In the genomic region with DNA sequence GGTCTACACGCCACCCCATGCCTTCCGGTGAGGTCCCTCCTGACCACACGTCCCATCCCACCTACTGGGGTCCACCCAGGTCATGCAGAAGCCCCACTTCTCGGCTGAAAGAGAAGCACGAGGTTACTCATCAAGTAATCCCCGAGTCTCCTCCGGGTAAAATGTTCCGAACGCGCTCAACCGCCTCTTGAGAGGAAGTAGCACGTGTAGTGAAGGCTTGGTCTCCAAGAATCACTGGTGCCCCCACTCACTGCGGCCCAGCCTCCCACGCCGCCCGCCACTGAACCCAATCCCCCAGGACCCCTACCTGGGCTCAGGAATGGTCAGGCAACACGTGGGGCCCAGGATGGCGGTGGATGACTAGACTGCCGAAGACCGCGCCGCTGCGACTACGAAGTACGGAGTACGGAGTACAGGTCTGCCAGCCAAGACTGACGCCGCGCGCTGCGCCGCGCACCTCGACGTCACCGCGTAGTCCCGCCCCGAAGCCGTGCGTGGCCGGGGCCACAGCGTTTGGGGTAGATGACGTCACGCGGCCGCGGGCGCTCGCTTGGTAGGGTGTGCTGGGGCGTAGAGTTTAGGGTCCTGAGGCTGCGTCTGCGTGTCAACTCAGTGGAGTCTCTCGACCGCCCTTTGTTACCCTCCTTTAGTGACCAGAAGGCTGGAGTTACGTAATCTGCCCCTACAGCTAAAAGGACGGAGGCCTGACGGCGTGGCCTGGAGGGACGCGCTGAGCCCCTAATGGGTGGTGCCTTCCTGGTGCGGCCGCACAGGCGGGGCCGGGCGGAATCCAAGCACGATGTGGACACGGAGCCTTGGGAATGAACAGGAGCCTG, we compare ENCODE assay signal across 8 cellular contexts. TPM values are rescaled to one million over a fixed set of nuclear protein-coding genes. Genes with fewer than 3 reads are reported as not detected.
DNase-seq lines count a peak whose midpoint lies in the region; ATAC-seq and TF ChIP-seq lines count a peak whose summit lies in the region.

No MANE protein-coding gene starts in this region.

- intact Hi-C loops in Panc1 (cut with micrococcal nuclease; ENCODE audit: unreplicated experiment) = no loop called here

- peak overlapping the region; percentile 97 to 99 (median 99) for H3K27ac Mint-ChIP-seq in IgD-negative memory B cell
- peak overlapping the region; percentile 98 to 100 (median 100) for H3K27ac Mint-ChIP-seq in naive B cell
- H3K27ac Mint-ChIP-seq in stimulated activated effector memory CD8-positive, alpha-beta T cell treated with anti-CD3 and anti-CD28 coated beads, Interleukin-12 subunit alpha, Interleukin-12 subunit beta, amount 100 ng/mL, for 72 hours = peak overlapping the region; percentile 99

- peak; percentile 91 for ATAC-seq in GM21576 (IDR thresholded peaks at IDR 0.05; ENCODE audit: unreplicated experiment)
- ATAC-seq in Panc1 = peak; percentile 99
- peak; percentile 93 for ATAC-seq in naive B cell (ENCODE audit: low read depth in 2 of 2)
- peak; percentile 97 for ATAC-seq in stimulated activated effector memory CD8-positive, alpha-beta T cell treated with anti-CD3 and anti-CD28 coated beads, Interleukin-12 subunit alpha, Interleukin-12 subunit beta, amount 100 ng/mL, for 72 hours

- in situ Hi-C loops in Panc1 (cut with HindIII; ENCODE audit: low pct_unique_long_range_greater_than_20kb, low sequenced_read_pairs) = no loop called here

- H3K4me1 ChIP-seq in Panc1 (ENCODE audit: control insufficient read depth, insufficient read depth, low read length) = peaks cover 27% of the 10 kb centered on the region

- no TSS peak for BruUV-seq in Panc1 (replicated peaks; lab: Mats Ljungman, UMichigan)

- no peaks in the 10 kb centered on the region for H3K27me3 Mint-ChIP-seq in IgD-negative memory B cell
- no peaks in the 10 kb centered on the region for H3K27me3 Mint-ChIP-seq in naive B cell

- peak overlapping the region; percentile 96 for H3K27ac ChIP-seq in Panc1 (ENCODE audit: low read length)

- no peak for TF ChIP-seq CTCF in Panc1 (IDR thresholded peaks at IDR 0.05)

- CTCF ChIA-PET in Panc1 (lab: Charles Lee) = interaction anchor here (0.6 kb wide), 1 partner anchor 13 kb away, joined by 8 read pairs; no protein-coding TSS in a partner anchor

- H3K9me3 Mint-ChIP-seq in IgD-negative memory B cell = no peaks in the 10 kb centered on the region
- no peaks in the 10 kb centered on the region for H3K9me3 Mint-ChIP-seq in naive B cell
- no peaks in the 10 kb centered on the region for H3K9me3 Mint-ChIP-seq in stimulated activated effector memory CD8-positive, alpha-beta T cell treated with anti-CD3 and anti-CD28 coated beads, Interleukin-12 subunit alpha, Interleukin-12 subunit beta, amount 100 ng/mL, for 72 hours

- POLR2A ChIA-PET in Panc1 (lab: Charles Lee) = no interaction called here

- peak overlapping the region; percentile 94 to 99 (median 96) for H3K4me3 Mint-ChIP-seq in IgD-negative memory B cell
- peak overlapping the region; percentile 89 to 99 (median 97) for H3K4me3 Mint-ChIP-seq in naive B cell
- H3K4me3 Mint-ChIP-seq in stimulated activated effector memory CD8-positive, alpha-beta T cell treated with anti-CD3 and anti-CD28 coated beads, Interleukin-12 subunit alpha, Interleukin-12 subunit beta, amount 100 ng/mL, for 72 hours = peak overlapping the region; percentile 99

- peaks cover 35% of the 10 kb centered on the region for H3K36me3 ChIP-seq in Panc1 (ENCODE audit: control insufficient read depth, insufficient read depth, low read length)

- H3K9me3 ChIP-seq in Panc1 (ENCODE audit: control insufficient read depth, insufficient read depth, low read depth, low read length) = no peaks in the 10 kb centered on the region

- DNase-seq in DMS153 treated with DMSO at 0.1 percent for 48 hours (lab: John Stamatoyannopoulos, UW; ENCODE audit: unreplicated experiment) (peak; percentile 95), Panc1 (ENCODE audit: low read depth, low spot score) (peak; percentile 86), activated T-helper 1 cell treated with Interleukin-2 at 50 U/mL for 16 hours (ENCODE audit: low read depth) (peak; percentile 95), fibroblast of gingiva (ENCODE audit: low read depth) (peak; percentile 94), naive B cell (peak; percentile 97)
- DNase-seq in stimulated activated effector memory CD8-positive, alpha-beta T cell treated with anti-CD3 and anti-CD28 coated beads, Interleukin-12 subunit alpha, Interleukin-12 subunit beta, amount 100 ng/mL, for 72 hours (ENCODE audit: low spot score in 2 of 2) = peak; percentile 92 to 97

- peak overlapping the region; percentile 82 to 84 for H3K4me3 ChIP-seq in Panc1 (ENCODE audit: low read depth in 2 of 2, low read length in 2 of 2)

- no peaks in the 10 kb centered on the region for H3K27me3 ChIP-seq in Panc1 (ENCODE audit: control insufficient read depth, insufficient read depth, low read length)

- H3K36me3 Mint-ChIP-seq in IgD-negative memory B cell = peaks cover 1% of the 10 kb centered on the region
- peaks cover 12 to 20% of the 10 kb centered on the region in 2 donors for H3K36me3 Mint-ChIP-seq in naive B cell
- H3K36me3 Mint-ChIP-seq in stimulated activated effector memory CD8-positive, alpha-beta T cell treated with anti-CD3 and anti-CD28 coated beads, Interleukin-12 subunit alpha, Interleukin-12 subunit beta, amount 100 ng/mL, for 72 hours = peaks cover 55% of the 10 kb centered on the region

- H3K4me1 Mint-ChIP-seq in IgD-negative memory B cell (peaks cover 28 to 50% (median 39%) of the 10 kb centered on the region in 3 donors), naive B cell (peaks cover 31 to 58% (median 43%) of the 10 kb centered on the region in 3 donors)
- H3K4me1 Mint-ChIP-seq in stimulated activated effector memory CD8-positive, alpha-beta T cell treated with anti-CD3 and anti-CD28 coated beads, Interleukin-12 subunit alpha, Interleukin-12 subunit beta, amount 100 ng/mL, for 72 hours = peaks cover 54% of the 10 kb centered on the region

RNA-seq across cellular contexts. Expression of gene MYO1G, which starts 7.6 kb away (rescaled TPM):
- polyA plus RNA-seq in IgD-negative memory B cell (167 TPM), naive B cell (ENCODE audit: low read depth in 6 of 6) (100 to 1,000 TPM in 3 of 6 donors, 10 to 100 TPM in 3; 83.1 to 151 (median 99.6) TPM)
- 0.41 TPM for total RNA-seq in Panc1 (2021; ENCODE audit: unreplicated experiment)
- polyA plus RNA-seq in Panc1 (2012; ENCODE audit: insufficient read length) = 0.17 TPM

RNA-seq across cellular contexts. Expression of gene CCM2, which starts 13.6 kb away (rescaled TPM):
- polyA plus RNA-seq in IgD-negative memory B cell = 81.8 TPM
- 97.1 TPM for total RNA-seq in Panc1 (2021; ENCODE audit: unreplicated experiment)
- polyA plus RNA-seq in Panc1 (2012; ENCODE audit: insufficient read length) = 143 TPM
- polyA plus RNA-seq in naive B cell (ENCODE audit: low read depth in 6 of 6) = 100 to 1,000 TPM in 2 of 6 donors, 10 to 100 TPM in 4; 69.3 to 136 (median 77.3) TPM

Comparison
In these comparisons a context has a peak if more than half of its experiments do, and no peak if none do; other contexts are left out.
1. Peak in every context shown above with its lines: DNase-seq, ATAC-seq, H3K4me3 ChIP-seq and H3K27ac ChIP-seq.